24 cellular contexts compared by ENCODE assay signal in the genomic region with DNA sequence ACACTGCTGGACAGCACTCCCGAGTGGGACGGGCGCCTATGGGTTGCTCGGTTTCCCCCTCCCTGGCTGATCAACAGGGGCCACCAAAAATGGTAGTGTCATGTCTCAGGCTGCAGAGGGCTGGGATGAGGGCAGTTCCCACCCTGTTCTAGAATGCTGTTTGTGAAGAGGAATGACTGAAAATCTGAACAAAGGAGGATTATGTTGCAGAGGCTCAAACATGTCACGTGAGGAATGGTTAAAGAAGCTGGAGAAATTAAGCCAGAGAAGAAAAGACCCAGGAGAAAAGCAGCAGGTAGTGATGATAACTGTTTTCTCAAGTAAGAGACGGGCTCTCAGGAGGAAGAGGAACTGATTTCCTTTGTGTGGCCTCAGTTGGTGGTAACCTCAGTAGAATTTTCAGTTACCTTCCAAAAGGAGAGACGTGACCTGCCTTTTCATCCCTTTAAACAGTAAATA. TPM values are rescaled to one million over a fixed set of nuclear protein-coding genes. Genes with fewer than 3 reads are reported as not detected.
DNase-seq lines count a peak whose midpoint lies in the region; ATAC-seq and TF ChIP-seq lines count a peak whose summit lies in the region.
"Had no signal": no experiment of that assay in that cellular context is flagged by ENCODE, and none has a peak within 500 bp of the region (broad histone marks: within the 10 kb centered on the region; RNA-seq: fewer than 3 reads in every experiment).

No MANE protein-coding gene starts in this region.

- TF ChIP-seq CTCF in dorsolateral prefrontal cortex (IDR thresholded peaks at IDR 0.05 in 54 of 56, conservative IDR thresholded peaks at IDR 0.05 in 2 of 56; ENCODE audit: low read depth in 1 of 56, partially characterized antibody in 56 of 56): peak in 2 of 56 donors; percentile 5 to 10
- TF ChIP-seq CTCF in CD8-positive, alpha-beta T cell (IDR thresholded peaks at IDR 0.05): no peak
- no peak for TF ChIP-seq CTCF in foreskin keratinocyte (conservative IDR thresholded peaks at IDR 0.05)

- no peak for TF ChIP-seq EP300 in Ishikawa (IDR thresholded peaks at IDR 0.05; ENCODE audit: borderline replicate concordance)

- H3K27me3 Mint-ChIP-seq in CD8-positive, alpha-beta T cell (ENCODE audit: low read depth): no peaks in the 10 kb centered on the region
- H3K27me3 Mint-ChIP-seq: central memory CD8-positive, alpha-beta T cell had no signal

- CTCF ChIA-PET in CD8-positive, alpha-beta T cell (lab: Charles Lee): interaction anchor here (1.0 kb wide), 2 partner anchors 11 to 30 kb away, joined by 3 to 4 read pairs; a partner anchor contains a TSS

- no peaks in the 10 kb centered on the region for H3K4me1 ChIP-seq in CD8-positive, alpha-beta T cell (ENCODE audit: insufficient read depth, low read length)
- no peaks in the 10 kb centered on the region for H3K4me1 ChIP-seq in foreskin keratinocyte
- H3K4me1 ChIP-seq: thyroid gland had no signal

- H3K4me3 ChIP-seq in dorsolateral prefrontal cortex: peak overlapping the region in 11 of 59 donors; percentile 4 to 30 (median 12)
- no peak overlapping the region for H3K4me3 ChIP-seq in CD8-positive, alpha-beta T cell (ENCODE audit: low read depth, low read length)
- H3K4me3 ChIP-seq: MG63, SK-N-MC, thyroid gland had no signal

- no peaks in the 10 kb centered on the region for H3K9me3 Mint-ChIP-seq in CD8-positive, alpha-beta T cell
- H3K9me3 Mint-ChIP-seq: activated T-cell treated with anti-CD3 and anti-CD28 coated beads, Interleukin-2, amount 50 U/mL, for 4 hours; central memory CD8-positive, alpha-beta T cell; immature natural killer cell; natural killer cell had no signal

- H3K27ac Mint-ChIP-seq in CD8-positive, alpha-beta T cell: no peak overlapping the region
- H3K27ac Mint-ChIP-seq: immature natural killer cell, natural killer cell had no signal

- H3K27me3 ChIP-seq in dorsolateral prefrontal cortex (no peaks in the 10 kb centered on the region), foreskin keratinocyte (no peaks in the 10 kb centered on the region)
- H3K27me3 ChIP-seq in CD8-positive, alpha-beta T cell (ENCODE audit: insufficient read depth, low read length): no peaks in the 10 kb centered on the region
- H3K27me3 ChIP-seq: MG63, thyroid gland had no signal

- DNase-seq in dorsolateral prefrontal cortex: peak in 1 of 10 donors; percentile 46
- peak; percentile 50 for DNase-seq in medulla oblongata (ENCODE audit: extremely low spot score)
- peak in 26 of 49 donors; percentile 2 to 38 (median 11) for DNase-seq in substantia nigra (lab: John Stamatoyannopoulos, UW)
- DNase-seq in CD8-positive, alpha-beta T cell: no peak
- DNase-seq in SHP77 (lab: John Stamatoyannopoulos, UW): no peak
- no peak for DNase-seq in foreskin keratinocyte
- DNase-seq: activated CD4-positive, alpha-beta T cell treated with anti-CD3 and anti-CD28 coated beads, Interleukin-2, amount 50 U/mL, for 1 hour; activated T-cell treated with anti-CD3 and anti-CD28 coated beads, Interleukin-2, amount 50 U/mL, for 4 hours; foreskin fibroblast; GF-D8; HCEC 1CT; immature natural killer cell; MG63; natural killer cell; NCI-H1694; NCI-H526; right cardiac atrium; stimulated activated CD4-positive, alpha-beta T cell treated with anti-CD3 and anti-CD28 coated beads, Interleukin-2, amount 100 ng/mL, for 24 hours; T-helper 9 cell; thyroid gland had no signal

- no peak for ATAC-seq in CD8-positive, alpha-beta T cell
- ATAC-seq in foreskin keratinocyte (no peak), GM19351 (IDR thresholded peaks at IDR 0.05; ENCODE audit: unreplicated experiment) (no peak)
- ATAC-seq: activated T-cell treated with anti-CD3 and anti-CD28 coated beads, Interleukin-2, amount 50 U/mL, for 4 hours; natural killer cell; right cardiac atrium had no signal

- POLR2A ChIA-PET in CD8-positive, alpha-beta T cell (lab: Charles Lee): no interaction called here

- no peak overlapping the region for H3K4me3 Mint-ChIP-seq in CD8-positive, alpha-beta T cell
- H3K4me3 Mint-ChIP-seq: activated T-cell treated with anti-CD3 and anti-CD28 coated beads, Interleukin-2, amount 50 U/mL, for 4 hours; central memory CD8-positive, alpha-beta T cell; immature natural killer cell; natural killer cell had no signal

- intact Hi-C loops in dorsolateral prefrontal cortex (cut with DNase I): no loop called here
- intact Hi-C loops in CD8-positive, alpha-beta T cell (cut with DNase I, micrococcal nuclease): no loop called here

- no peak for TF ChIP-seq RAD21 in Ishikawa (IDR thresholded peaks at IDR 0.05; ENCODE audit: low read depth)

- peak overlapping the region in 58 of 59 donors; percentile 12 to 86 (median 74) for H3K27ac ChIP-seq in dorsolateral prefrontal cortex
- peak overlapping the region; percentile 70 for H3K27ac ChIP-seq in substantia nigra (ENCODE audit: low read depth, low read length, poor library complexity, severe bottlenecking)
- no peak overlapping the region for H3K27ac ChIP-seq in CD8-positive, alpha-beta T cell (ENCODE audit: low read depth, low read length)
- H3K27ac ChIP-seq in foreskin keratinocyte: no peak overlapping the region
- H3K27ac ChIP-seq: SK-N-MC, thyroid gland had no signal

- H3K36me3 Mint-ChIP-seq in CD8-positive, alpha-beta T cell: peaks cover 63% of the 10 kb centered on the region

- peaks cover 7% of the 10 kb centered on the region for H3K36me3 ChIP-seq in CD8-positive, alpha-beta T cell (ENCODE audit: insufficient read depth, low read length)

- H3K4me1 Mint-ChIP-seq in CD8-positive, alpha-beta T cell (ENCODE audit: low read depth): peaks cover 4% of the 10 kb centered on the region

- H3K9me3 ChIP-seq in CD8-positive, alpha-beta T cell (ENCODE audit: low read length): no peaks in the 10 kb centered on the region
- H3K9me3 ChIP-seq: MG63, thyroid gland had no signal

TF ChIP-seq in Ishikawa, 13 proteins besides CTCF, POLR2A, EP300 and RAD21:
- TF ChIP-seq CREB1 (IDR thresholded peaks at IDR 0.05; ENCODE audit: low read depth): no peak
- no peak for TF ChIP-seq TAF1 (IDR thresholded peaks at IDR 0.05; ENCODE audit: low read depth)
- TF ChIP-seq NFIC (IDR thresholded peaks at IDR 0.05): no peak
- no peak for TF ChIP-seq CEBPB (IDR thresholded peaks at IDR 0.05)
- no peak for TF ChIP-seq ZBTB7A (IDR thresholded peaks at IDR 0.05; ENCODE audit: low read depth)
- TF ChIP-seq, protein P1, sequence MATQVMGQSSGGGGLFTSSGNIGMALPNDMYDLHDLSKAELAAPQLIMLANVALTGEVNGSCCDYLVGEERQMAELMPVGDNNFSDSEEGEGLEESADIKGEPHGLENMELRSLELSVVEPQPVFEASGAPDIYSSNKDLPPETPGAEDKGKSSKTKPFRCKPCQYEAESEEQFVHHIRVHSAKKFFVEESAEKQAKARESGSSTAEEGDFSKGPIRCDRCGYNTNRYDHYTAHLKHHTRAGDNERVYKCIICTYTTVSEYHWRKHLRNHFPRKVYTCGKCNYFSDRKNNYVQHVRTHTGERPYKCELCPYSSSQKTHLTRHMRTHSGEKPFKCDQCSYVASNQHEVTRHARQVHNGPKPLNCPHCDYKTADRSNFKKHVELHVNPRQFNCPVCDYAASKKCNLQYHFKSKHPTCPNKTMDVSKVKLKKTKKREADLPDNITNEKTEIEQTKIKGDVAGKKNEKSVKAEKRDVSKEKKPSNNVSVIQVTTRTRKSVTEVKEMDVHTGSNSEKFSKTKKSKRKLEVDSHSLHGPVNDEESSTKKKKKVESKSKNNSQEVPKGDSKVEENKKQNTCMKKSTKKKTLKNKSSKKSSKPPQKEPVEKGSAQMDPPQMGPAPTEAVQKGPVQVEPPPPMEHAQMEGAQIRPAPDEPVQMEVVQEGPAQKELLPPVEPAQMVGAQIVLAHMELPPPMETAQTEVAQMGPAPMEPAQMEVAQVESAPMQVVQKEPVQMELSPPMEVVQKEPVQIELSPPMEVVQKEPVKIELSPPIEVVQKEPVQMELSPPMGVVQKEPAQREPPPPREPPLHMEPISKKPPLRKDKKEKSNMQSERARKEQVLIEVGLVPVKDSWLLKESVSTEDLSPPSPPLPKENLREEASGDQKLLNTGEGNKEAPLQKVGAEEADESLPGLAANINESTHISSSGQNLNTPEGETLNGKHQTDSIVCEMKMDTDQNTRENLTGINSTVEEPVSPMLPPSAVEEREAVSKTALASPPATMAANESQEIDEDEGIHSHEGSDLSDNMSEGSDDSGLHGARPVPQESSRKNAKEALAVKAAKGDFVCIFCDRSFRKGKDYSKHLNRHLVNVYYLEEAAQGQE (IDR thresholded peaks at IDR 0.05; ENCODE audit: low read depth): peak; percentile 21; the same call in 1 of the 2 replicates
- no peak for TF ChIP-seq TCF12 (IDR thresholded peaks at IDR 0.05; ENCODE audit: low read depth)

RNA-seq across cellular contexts. Expression of a gene that starts 10.4 kb away (rescaled TPM):
- total RNA-seq in dorsolateral prefrontal cortex (10 to 100 TPM; 41.3 to 69.1 (median 50.6) TPM), foreskin keratinocyte (71.2 and 71.5 TPM in 2 replicates)
- total RNA-seq in CD8-positive, alpha-beta T cell: 10 to 100 TPM; 25.1 to 28.2 TPM
- 68.1 and 74.6 TPM in 2 replicates for polyA plus RNA-seq in foreskin keratinocyte

RNA-seq across cellular contexts. Expression of a gene that starts 50.2 kb away (rescaled TPM):
- total RNA-seq in dorsolateral prefrontal cortex: 10 to 100 TPM in 113 of 120 experiments, 1 to 10 TPM in 7; 4.9 to 24.8 (median 15.2) TPM
- 1 to 10 TPM; 6.9 to 7.4 TPM for total RNA-seq in CD8-positive, alpha-beta T cell
- total RNA-seq in foreskin keratinocyte: 19.7 and 21.9 TPM in 2 replicates
- 13.3 and 17.5 TPM in 2 replicates for polyA plus RNA-seq in foreskin keratinocyte

Comparison
In these comparisons a context has a peak if more than half of its experiments do, and no peak if none do; other contexts are left out.
1. DNase-seq: peak in medulla oblongata (single experiment) and substantia nigra (26 of 49); none in CD8-positive, alpha-beta T cell (0 of 7), SHP77 (0 of 2) and foreskin keratinocyte (0 of 2).
2. H3K27ac ChIP-seq: peak in dorsolateral prefrontal cortex (58 of 59) and substantia nigra (single experiment); none in CD8-positive, alpha-beta T cell (single experiment) and foreskin keratinocyte (single experiment).